ENCODE assay signal across 9 cellular contexts in genomic region chr20:13105864-13106457, GRCh38.
DNase-seq lines count a peak whose midpoint lies in the region; ATAC-seq and TF ChIP-seq lines count a peak whose summit lies in the region.
"Had no signal": no experiment of that assay in that cellular context is flagged by ENCODE, and none has a peak within 500 bp of the region (broad histone marks: within the 10 kb centered on the region; RNA-seq: fewer than 3 reads in every experiment).

No MANE protein-coding gene starts in this region.

- TF ChIP-seq CTCF in astrocyte of the cerebellum (IDR thresholded peaks at IDR 0.05; ENCODE audit: low read depth, low read length, missing control alignments): peak; percentile 50

- ATAC-seq in left lobe of liver (peak; percentile 76), HG02973 (IDR thresholded peaks at IDR 0.05; ENCODE audit: unreplicated experiment) (no peak), HG03571 (IDR thresholded peaks at IDR 0.05; ENCODE audit: unreplicated experiment) (no peak)

- H3K4me3 ChIP-seq in astrocyte of the cerebellum (ENCODE audit: low read depth, low read length): no peak overlapping the region
- H3K4me3 ChIP-seq: BLaER1 had no signal

- in situ Hi-C loops in astrocyte of the cerebellum (cut with HindIII; ENCODE audit: low sequenced_read_pairs): loop anchor here (5.0 kb wide), 1 partner anchor 129 kb away; no protein-coding TSS in a partner anchor

- DNase-seq in DMS153 treated with DMSO at 0.1 percent for 48 hours (lab: John Stamatoyannopoulos, UW; ENCODE audit: unreplicated experiment) (peak; percentile 3), DMS153 (lab: John Stamatoyannopoulos, UW) (no peak), NCI-H1092 treated with DMSO at 0.1 percent for 48 hours (lab: John Stamatoyannopoulos, UW) (peak; percentile 27), astrocyte of the cerebellum (ENCODE audit: low read depth) (peak; percentile 22), left lobe of liver (ENCODE audit: low spot score) (no peak)
- no peak for DNase-seq in activated CD4-positive, alpha-beta T cell treated with anti-CD3 and anti-CD28 coated beads, Interleukin-2, amount 50 U/mL, for 1 hour

Comparison
In these comparisons a context has a peak if more than half of its experiments do, and no peak if none do; other contexts are left out.
1. DNase-seq: peak in DMS153 treated with DMSO at 0.1 percent for 48 hours (single experiment), NCI-H1092 treated with DMSO at 0.1 percent for 48 hours (single experiment) and astrocyte of the cerebellum (single experiment); none in DMS153 (single experiment), left lobe of liver (single experiment) and activated CD4-positive, alpha-beta T cell treated with anti-CD3 and anti-CD28 coated beads, Interleukin-2, amount 50 U/mL, for 1 hour (single experiment).